Comparison of ENCODE assay signal across 8 cellular contexts in the genomic region with DNA sequence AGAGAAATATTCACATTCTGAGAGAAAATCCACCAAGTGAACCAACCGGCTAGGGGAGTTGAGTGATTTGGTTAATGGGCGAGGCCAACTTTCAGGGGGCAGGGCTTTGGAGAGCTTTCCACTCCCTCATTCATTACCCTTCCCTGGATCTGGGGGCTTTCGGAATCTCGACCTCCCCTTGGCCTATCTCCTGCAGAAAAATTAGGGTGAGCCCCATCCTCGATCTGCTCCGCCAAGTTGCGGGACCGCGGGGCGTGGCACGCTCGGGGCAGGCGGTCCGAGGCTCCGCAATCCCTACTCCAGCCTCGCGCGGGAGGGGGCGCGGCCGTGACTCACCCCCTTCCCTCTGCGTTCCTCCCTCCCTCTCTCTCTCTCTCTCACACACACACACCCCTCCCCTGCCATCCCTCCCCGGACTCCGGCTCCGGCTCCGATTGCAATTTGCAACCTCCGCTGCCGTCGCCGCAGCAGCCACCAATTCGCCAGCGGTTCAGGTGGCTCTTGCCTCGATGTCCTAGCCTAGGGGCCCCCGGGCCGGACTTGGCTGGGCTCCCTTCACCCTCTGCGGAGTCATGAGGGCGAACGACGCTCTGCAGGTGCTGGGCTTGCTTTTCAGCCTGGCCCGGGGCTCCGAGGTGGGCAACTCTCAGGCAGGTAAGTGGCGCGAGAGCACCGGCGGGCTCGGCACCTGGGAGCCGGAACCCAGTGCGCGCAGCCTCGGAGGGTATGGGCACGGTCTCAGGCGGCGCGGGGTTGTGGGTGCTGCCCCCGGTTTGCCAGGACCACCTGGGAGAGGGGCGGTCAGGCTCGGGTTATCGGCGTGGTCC. TPM values are rescaled to one million over a fixed set of nuclear protein-coding genes. Genes with fewer than 3 reads are reported as not detected.
DNase-seq lines count a peak whose midpoint lies in the region; ATAC-seq and TF ChIP-seq lines count a peak whose summit lies in the region.

A gene (plus strand): TSS at position 437 of the 827 bp plus-strand sequence. CDS start 136 bp downstream, at position 573.

- no peaks in the 10 kb centered on the region for H4K20me1 ChIP-seq in OCI-LY7 (ENCODE audit: insufficient read depth, low read length)

- H3K9me3 ChIP-seq in OCI-LY7 (ENCODE audit: low read length) = no peaks in the 10 kb centered on the region
- H3K9me3 ChIP-seq in naive thymus-derived CD4-positive, alpha-beta T cell (ENCODE audit: control insufficient read depth in 2 of 3, low read length in 3 of 3) = no peaks in the 10 kb centered on the region

- peak within 1 kb of the TSS; percentile 85 for H2AFZ ChIP-seq in OCI-LY7 (ENCODE audit: low read length)

- DNase-seq in EL (peak; percentile 90), OCI-LY7 (ENCODE audit: low spot score) (peak; percentile 14), fibroblast of gingiva (ENCODE audit: low read depth) (peak; percentile 79)
- peak; percentile 53 for DNase-seq in activated T-helper 1 cell treated with anti-CD3 and anti-CD28 coated beads, Interleukin-12 subunit alpha, Interleukin-12 subunit beta, Interleukin-2, Interleukin-4 antibody, amounts not matched to agents 30 ng/mL and 10 ng/mL and 1 ng/mL, durations not matched to agents 14 hours and 24 hours and 36 hours (ENCODE audit: low spot score)
- DNase-seq in naive thymus-derived CD4-positive, alpha-beta T cell = peak; percentile 28 to 74 (median 35)
- DNase-seq in stimulated activated naive B cell treated with anti-CD40 and anti-IgM and Interleukin-4, amounts not matched to agents 10 μg/mL and 1 μg/mL and 100 μg/mL, for 72 hours = peak; percentile 27

- no peaks in the 10 kb centered on the region for H3K36me3 Mint-ChIP-seq in activated T-helper 1 cell treated with anti-CD3 and anti-CD28 coated beads, Interleukin-12 subunit alpha, Interleukin-12 subunit beta, Interleukin-2, Interleukin-4 antibody, amounts not matched to agents 30 ng/mL and 10 ng/mL and 1 ng/mL, durations not matched to agents 14 hours and 24 hours and 36 hours (ENCODE audit: low read depth)
- H3K36me3 Mint-ChIP-seq in naive thymus-derived CD4-positive, alpha-beta T cell = no peaks in the 10 kb centered on the region
- H3K36me3 Mint-ChIP-seq in stimulated activated naive B cell treated with anti-CD40 and anti-IgM and Interleukin-4, amounts not matched to agents 10 μg/mL and 1 μg/mL and 100 μg/mL, for 72 hours = no peaks in the 10 kb centered on the region

- peaks cover 27% of the 10 kb centered on the region for H3K27me3 Mint-ChIP-seq in activated T-helper 1 cell treated with anti-CD3 and anti-CD28 coated beads, Interleukin-12 subunit alpha, Interleukin-12 subunit beta, Interleukin-2, Interleukin-4 antibody, amounts not matched to agents 30 ng/mL and 10 ng/mL and 1 ng/mL, durations not matched to agents 14 hours and 24 hours and 36 hours (ENCODE audit: insufficient read depth)
- peaks cover 0 to 55% (median 8%) of the 10 kb centered on the region in 5 donors for H3K27me3 Mint-ChIP-seq in naive thymus-derived CD4-positive, alpha-beta T cell
- peaks cover 26 to 56% of the 10 kb centered on the region in 2 donors for H3K27me3 Mint-ChIP-seq in stimulated activated naive B cell treated with anti-CD40 and anti-IgM and Interleukin-4, amounts not matched to agents 10 μg/mL and 1 μg/mL and 100 μg/mL, for 72 hours

- H3K9me3 Mint-ChIP-seq in activated T-helper 1 cell treated with anti-CD3 and anti-CD28 coated beads, Interleukin-12 subunit alpha, Interleukin-12 subunit beta, Interleukin-2, Interleukin-4 antibody, amounts not matched to agents 30 ng/mL and 10 ng/mL and 1 ng/mL, durations not matched to agents 14 hours and 24 hours and 36 hours = no peaks in the 10 kb centered on the region
- H3K9me3 Mint-ChIP-seq in naive thymus-derived CD4-positive, alpha-beta T cell = no peaks in the 10 kb centered on the region
- no peaks in the 10 kb centered on the region for H3K9me3 Mint-ChIP-seq in stimulated activated naive B cell treated with anti-CD40 and anti-IgM and Interleukin-4, amounts not matched to agents 10 μg/mL and 1 μg/mL and 100 μg/mL, for 72 hours

- H3K27ac Mint-ChIP-seq in activated T-helper 1 cell treated with anti-CD3 and anti-CD28 coated beads, Interleukin-12 subunit alpha, Interleukin-12 subunit beta, Interleukin-2, Interleukin-4 antibody, amounts not matched to agents 30 ng/mL and 10 ng/mL and 1 ng/mL, durations not matched to agents 14 hours and 24 hours and 36 hours = peak within 1 kb of the TSS; percentile 44
- peak within 1 kb of the TSS in 5 of 9 donors; percentile 18 to 87 (median 25) for H3K27ac Mint-ChIP-seq in naive thymus-derived CD4-positive, alpha-beta T cell
- peak within 1 kb of the TSS; percentile 20 for H3K27ac Mint-ChIP-seq in stimulated activated naive B cell treated with anti-CD40 and anti-IgM and Interleukin-4, amounts not matched to agents 10 μg/mL and 1 μg/mL and 100 μg/mL, for 72 hours

- peak within 1 kb of the TSS; percentile 87 for H3K4me2 ChIP-seq in OCI-LY7 (ENCODE audit: low read length)

- no TSS peak for BruUV-seq in OCI-LY7 (replicated peaks; lab: Mats Ljungman, UMichigan)

- no peaks in the 10 kb centered on the region for H3K9me2 ChIP-seq in OCI-LY7 (ENCODE audit: insufficient read depth, low read length)

- H3K4me1 ChIP-seq in OCI-LY7 (ENCODE audit: insufficient read depth, low read length, poor library complexity, severe bottlenecking) = peaks cover 16% of the 10 kb centered on the region
- H3K4me1 ChIP-seq in naive thymus-derived CD4-positive, alpha-beta T cell (ENCODE audit: control insufficient read depth in 2 of 2, insufficient read depth in 2 of 2, low read length in 2 of 2) = peaks cover 5 to 10% of the 10 kb centered on the region in 2 donors

- no peaks in the 10 kb centered on the region for H3K27me3 ChIP-seq in naive thymus-derived CD4-positive, alpha-beta T cell (ENCODE audit: control insufficient read depth in 2 of 2, insufficient read depth in 2 of 2, low read length in 2 of 2)

- peaks cover 14% of the 10 kb centered on the region for H3K4me1 Mint-ChIP-seq in activated T-helper 1 cell treated with anti-CD3 and anti-CD28 coated beads, Interleukin-12 subunit alpha, Interleukin-12 subunit beta, Interleukin-2, Interleukin-4 antibody, amounts not matched to agents 30 ng/mL and 10 ng/mL and 1 ng/mL, durations not matched to agents 14 hours and 24 hours and 36 hours (ENCODE audit: low read depth)
- peaks cover 0 to 17% (median 10%) of the 10 kb centered on the region in 7 donors for H3K4me1 Mint-ChIP-seq in naive thymus-derived CD4-positive, alpha-beta T cell
- H3K4me1 Mint-ChIP-seq in stimulated activated naive B cell treated with anti-CD40 and anti-IgM and Interleukin-4, amounts not matched to agents 10 μg/mL and 1 μg/mL and 100 μg/mL, for 72 hours = peaks cover 7 to 18% of the 10 kb centered on the region in 2 donors

- no peak within 1 kb of the TSS for H3K27ac ChIP-seq in OCI-LY7 (ENCODE audit: low read depth, low read length, poor library complexity, severe bottlenecking)
- peak within 1 kb of the TSS; percentile 25 for H3K27ac ChIP-seq in naive thymus-derived CD4-positive, alpha-beta T cell (ENCODE audit: low read depth, low read length)

- peak within 1 kb of the TSS; percentile 70 for H3K4me3 ChIP-seq in OCI-LY7 (ENCODE audit: low read depth, low read length, poor library complexity, severe bottlenecking)
- H3K4me3 ChIP-seq in naive thymus-derived CD4-positive, alpha-beta T cell (ENCODE audit: low read length) = peak within 1 kb of the TSS; percentile 68

- ATAC-seq in HG03439 (IDR thresholded peaks at IDR 0.05; ENCODE audit: unreplicated experiment) (peak; percentile 31), HG03097 (IDR thresholded peaks at IDR 0.05; ENCODE audit: low FRiP score, unreplicated experiment) (no peak)
- peak; percentile 85 for ATAC-seq in naive thymus-derived CD4-positive, alpha-beta T cell
- peak; percentile 60 to 66 for ATAC-seq in stimulated activated naive B cell treated with anti-CD40 and anti-IgM and Interleukin-4, amounts not matched to agents 10 μg/mL and 1 μg/mL and 100 μg/mL, for 72 hours (replicated peaks)

- H3K4me3 Mint-ChIP-seq in activated T-helper 1 cell treated with anti-CD3 and anti-CD28 coated beads, Interleukin-12 subunit alpha, Interleukin-12 subunit beta, Interleukin-2, Interleukin-4 antibody, amounts not matched to agents 30 ng/mL and 10 ng/mL and 1 ng/mL, durations not matched to agents 14 hours and 24 hours and 36 hours = peak within 1 kb of the TSS; percentile 80
- H3K4me3 Mint-ChIP-seq in naive thymus-derived CD4-positive, alpha-beta T cell = peak within 1 kb of the TSS; percentile 80 to 91 (median 86)
- H3K4me3 Mint-ChIP-seq in stimulated activated naive B cell treated with anti-CD40 and anti-IgM and Interleukin-4, amounts not matched to agents 10 μg/mL and 1 μg/mL and 100 μg/mL, for 72 hours = peak within 1 kb of the TSS; percentile 81 to 83

- POLR2A ChIA-PET in OCI-LY7 (lab: Charles Lee) = interaction anchor here (0.6 to 0.7 kb wide), 2 partner anchors 107 to 1582 kb away, joined by 3 to 4 read pairs; no protein-coding TSS in a partner anchor
- POLR2A ChIA-PET in naive thymus-derived CD4-positive, alpha-beta T cell (lab: Charles Lee) = interaction anchor here (0.7 to 10.7 kb wide), 3 partner anchors 22 to 954 kb away, joined by 3 to 85 read pairs (median 3); a partner anchor contains a TSS

- intact Hi-C loops in OCI-LY7 (cut with micrococcal nuclease; ENCODE audit: unreplicated experiment) = no loop called here
- intact Hi-C loops in activated T-helper 1 cell treated with anti-CD3 and anti-CD28 coated beads, Interleukin-12 subunit alpha, Interleukin-12 subunit beta, Interleukin-2, Interleukin-4 antibody, amounts not matched to agents 30 ng/mL and 10 ng/mL and 1 ng/mL, durations not matched to agents 14 hours and 24 hours and 36 hours (cut with micrococcal nuclease) = loop anchor here (1.0 kb wide), 2 partner anchors 24 to 33 kb away; a partner anchor contains a TSS
- intact Hi-C loops in naive thymus-derived CD4-positive, alpha-beta T cell (cut with micrococcal nuclease) = loop anchor here (1.0 to 2.0 kb wide), 4 partner anchors 24 to 38 kb away; a partner anchor contains a TSS

- no peak for TF ChIP-seq CTCF in OCI-LY7 (conservative IDR thresholded peaks at IDR 0.05; ENCODE audit: low read length)

- CTCF ChIA-PET in OCI-LY7 (lab: Charles Lee; ENCODE audit: unreplicated experiment) = interaction anchor here (1.0 kb wide), 2 partner anchors 15 to 25 kb away, joined by 3 to 4 read pairs; no protein-coding TSS in a partner anchor
- CTCF ChIA-PET in naive thymus-derived CD4-positive, alpha-beta T cell (lab: Charles Lee) = interaction anchor here (0.7 to 0.8 kb wide), 2 partner anchors 24 to 364 kb away, joined by 3 read pairs; a partner anchor contains a TSS

- H3K79me2 ChIP-seq in OCI-LY7 (ENCODE audit: insufficient read depth, low read depth, low read length) = no peaks in the 10 kb centered on the region

- no peaks in the 10 kb centered on the region for H3K36me3 ChIP-seq in OCI-LY7 (ENCODE audit: insufficient read depth, low read length)
- H3K36me3 ChIP-seq in naive thymus-derived CD4-positive, alpha-beta T cell (ENCODE audit: control insufficient read depth in 2 of 3, insufficient read depth in 3 of 3, low read length in 3 of 3) = no peaks in the 10 kb centered on the region

RNA-seq across cellular contexts. Expression of the gene that starts here (rescaled TPM):
- total RNA-seq in OCI-LY7 (2014; rRNA removed; shearing (Covaris generic)) = not detected in 2 replicates
- total RNA-seq in OCI-LY7 (2022) = 0.83 TPM in 1 of 2 replicates, not detected in the other
- 0.51 and 0.65 TPM in 2 replicates for total RNA-seq in activated T-helper 1 cell treated with anti-CD3 and anti-CD28 coated beads, Interleukin-12 subunit alpha, Interleukin-12 subunit beta, Interleukin-2, Interleukin-4 antibody, amounts not matched to agents 30 ng/mL and 10 ng/mL and 1 ng/mL, durations not matched to agents 14 hours and 24 hours and 36 hours
- 1 to 10 TPM; 1.0 to 6.4 (median 1.9) TPM for total RNA-seq in naive thymus-derived CD4-positive, alpha-beta T cell
- polyA plus RNA-seq in naive thymus-derived CD4-positive, alpha-beta T cell = under 1 TPM; 0.22 to 0.51 TPM

Comparison
In these comparisons a context has a peak if more than half of its experiments do, and no peak if none do; other contexts are left out.
1. Peak in DNase-seq, H3K4me3 ChIP-seq and H3K4me2 ChIP-seq in OCI-LY7; RNA of the gene not detected or under 1 TPM.
2. Peak in DNase-seq in activated T-helper 1 cell treated with anti-CD3 and anti-CD28 coated beads, Interleukin-12 subunit alpha, Interleukin-12 subunit beta, Interleukin-2, Interleukin-4 antibody, amounts not matched to agents 30 ng/mL and 10 ng/mL and 1 ng/mL, durations not matched to agents 14 hours and 24 hours and 36 hours; RNA of the gene not detected or under 1 TPM.
3. DNase-seq: peak in every context shown above with its lines; median percentile 90 in EL; 79 in fibroblast of gingiva; 53 in activated T-helper 1 cell treated with anti-CD3 and anti-CD28 coated beads, Interleukin-12 subunit alpha, Interleukin-12 subunit beta, Interleukin-2, Interleukin-4 antibody, amounts not matched to agents 30 ng/mL and 10 ng/mL and 1 ng/mL, durations not matched to agents 14 hours and 24 hours and 36 hours; 35 in naive thymus-derived CD4-positive, alpha-beta T cell; 27 in stimulated activated naive B cell treated with anti-CD40 and anti-IgM and Interleukin-4, amounts not matched to agents 10 μg/mL and 1 μg/mL and 100 μg/mL, for 72 hours; 14 in OCI-LY7.